Comparison of ENCODE assay signal across 12 cellular contexts in genomic region chr6:158041788-158042187, GRCh38.
A peak's percentile ranks its signal among the peaks of the same experiment; 100 is the strongest.
DNase-seq lines count a peak whose midpoint lies in the region; ATAC-seq, FAIRE-seq and TF ChIP-seq lines count a peak whose summit lies in the region.
"Had no signal": no experiment of that assay in that cellular context is flagged by ENCODE, and none has a peak within 500 bp of the region (broad histone marks: within the 10 kb centered on the region; RNA-seq: fewer than 3 reads in every experiment).

No MANE protein-coding gene starts in this region.

- POLR2A ChIA-PET in HEK293 (lab: Yijun Ruan, JAX), result interaction anchor here (1.0 to 4.2 kb wide), 5 partner anchors 11 to 719 kb away, joined by 3 to 33 read pairs (median 3); no protein-coding TSS in a partner anchor

- no peak for TF ChIP-seq CTCF in HEK293 (tag by site-specific recombination; IDR thresholded peaks at IDR 0.05)
- TF ChIP-seq CTCF in brain (conservative IDR thresholded peaks at IDR 0.05), result no peak
- no peak for TF ChIP-seq CTCF in kidney (IDR thresholded peaks at IDR 0.05; ENCODE audit: borderline replicate concordance, extremely low read depth, insufficient read depth)
- TF ChIP-seq CTCF in H9 (conservative IDR thresholded peaks at IDR 0.05), result no peak

- H3K27me3 ChIP-seq in subcutaneous abdominal adipose tissue (ENCODE audit: control insufficient read depth in 5 of 5, insufficient read depth in 4 of 5, low read length in 5 of 5), result peaks cover 0 to 22% (median 6%) of the 10 kb centered on the region in 5 donors
- H3K27me3 ChIP-seq in H9 (ENCODE audit: insufficient read depth, low read length), result no peaks in the 10 kb centered on the region

- peaks cover 62% of the 10 kb centered on the region for H3K4me1 Mint-ChIP-seq in brain
- peaks cover 16 to 20% of the 10 kb centered on the region in 2 experiments for H3K4me1 Mint-ChIP-seq in H9

- peaks cover 0 to 3% (median 0%) of the 10 kb centered on the region in 5 experiments for H3K9me3 Mint-ChIP-seq in brain
- no peaks in the 10 kb centered on the region for H3K9me3 Mint-ChIP-seq in H9
- H3K9me3 Mint-ChIP-seq: CD8-positive, alpha-beta T cell; naive thymus-derived CD8-positive, alpha-beta T cell had no signal

- H3K79me2 ChIP-seq in H9 (ENCODE audit: insufficient read depth, low read length), result no peaks in the 10 kb centered on the region

- CTCF ChIA-PET in HEK293 (lab: Yijun Ruan, JAX), result interaction anchor here (0.7 to 5.4 kb wide), 9 partner anchors 16 to 210 kb away, joined by 3 to 33 read pairs (median 4); no protein-coding TSS in a partner anchor

- H3K18ac ChIP-seq in H9 (ENCODE audit: insufficient read length, low read depth, low read length), result no peak overlapping the region

- no peaks in the 10 kb centered on the region for H3K36me3 Mint-ChIP-seq in brain
- peaks cover 0 to 31% (median 4%) of the 10 kb centered on the region in 3 experiments; a peak in 5 of 7 replicates for H3K36me3 Mint-ChIP-seq in H9 (ENCODE audit: insufficient read depth in 1 of 3, low read depth in 3 of 3)

- H3K27me3 Mint-ChIP-seq in brain (peaks cover 4% of the 10 kb centered on the region), H9 (ENCODE audit: low read depth) (no peaks in the 10 kb centered on the region)
- H3K27me3 Mint-ChIP-seq: naive thymus-derived CD8-positive, alpha-beta T cell had no signal

- H4K91ac ChIP-seq in H9 (ENCODE audit: insufficient read length, low read depth, low read length), result no peak overlapping the region

- H3K9ac ChIP-seq in kidney (ENCODE audit: low read length in 2 of 2) (no peak overlapping the region), subcutaneous abdominal adipose tissue (ENCODE audit: low read length in 5 of 5) (no peak overlapping the region), H9 (ENCODE audit: extremely low read depth, insufficient read length, low read length) (no peak overlapping the region)

- peak overlapping the region in 4 of 5 experiments; percentile 8 to 95 (median 58) for H3K27ac Mint-ChIP-seq in brain
- peak overlapping the region in 1 of 3 experiments; percentile 44; a peak in 1 of 7 replicates for H3K27ac Mint-ChIP-seq in H9
- H3K27ac Mint-ChIP-seq: CD8-positive, alpha-beta T cell had no signal

- no peak overlapping the region for H3K56ac ChIP-seq in H9 (ENCODE audit: insufficient read length, low read depth, low read length)

- no peak overlapping the region for H4K5ac ChIP-seq in H9 (ENCODE audit: insufficient read length, low read depth, low read length)

- H3K4me2 ChIP-seq in H9 (ENCODE audit: insufficient read depth, insufficient read length, low read length), result no peak overlapping the region

- no peak overlapping the region for H3K4ac ChIP-seq in H9 (ENCODE audit: low read depth, low read length)

- H3K23ac ChIP-seq in H9 (ENCODE audit: insufficient read length, low read depth, low read length), result no peak overlapping the region

- WGBS in H9 (ENCODE audit: extremely low coverage, insufficient read length, low lambda C conversion rate), result no CpG with 5 or more reads among the region's 12 CpGs

- intact Hi-C loops in kidney (cut with DNase I), result no loop called here

- no peak overlapping the region for H2AFZ ChIP-seq in H9 (ENCODE audit: low read length)

- no peak overlapping the region for H2AK5ac ChIP-seq in H9 (ENCODE audit: insufficient read length, low read length)

- no peak overlapping the region for H3K14ac ChIP-seq in H9 (ENCODE audit: insufficient read depth, low read length)

- H3K4me3 Mint-ChIP-seq in brain (no peak overlapping the region), H9 (no peak overlapping the region)
- H3K4me3 Mint-ChIP-seq: CD8-positive, alpha-beta T cell; naive thymus-derived CD8-positive, alpha-beta T cell had no signal

- no peaks in the 10 kb centered on the region for H3K23me2 ChIP-seq in H9 (ENCODE audit: insufficient read length, low read depth, low read length, poor library complexity, severe bottlenecking)

- no peak overlapping the region for H2BK120ac ChIP-seq in H9 (ENCODE audit: low read depth, low read length, poor library complexity, severe bottlenecking)

- H2BK15ac ChIP-seq in H9 (ENCODE audit: low read depth, low read length), result no peak overlapping the region

- no peak overlapping the region for H2BK12ac ChIP-seq in H9 (ENCODE audit: insufficient read length, low read depth, low read length)

- H3K9me3 ChIP-seq in HEK293 (ENCODE audit: control insufficient read depth, insufficient read depth, low read depth, low read length) (no peaks in the 10 kb centered on the region), kidney (ENCODE audit: control insufficient read depth in 1 of 2, low read length in 2 of 2) (no peaks in the 10 kb centered on the region), subcutaneous abdominal adipose tissue (ENCODE audit: control insufficient read depth in 5 of 5, low read length in 5 of 5) (no peaks in the 10 kb centered on the region), H9 (ENCODE audit: control insufficient read depth, low read depth, low read length) (no peaks in the 10 kb centered on the region)

- H3K4me1 ChIP-seq in HEK293 (ENCODE audit: control insufficient read depth, insufficient read depth, low read length) (peaks cover 36% of the 10 kb centered on the region), kidney (ENCODE audit: control insufficient read depth in 1 of 2, insufficient read depth in 1 of 2, low read depth in 1 of 2, low read length in 2 of 2) (peaks cover 0 to 14% of the 10 kb centered on the region in 2 donors), subcutaneous abdominal adipose tissue (ENCODE audit: control insufficient read depth in 5 of 5, insufficient read depth in 5 of 5, low read length in 5 of 5) (peaks cover 0 to 17% (median 15%) of the 10 kb centered on the region in 5 donors), H9 (ENCODE audit: insufficient read depth, low read length) (no peaks in the 10 kb centered on the region; the same call in 1 of the 2 replicates)

- DNase-seq in kidney (peak; percentile 34), islet precursor cell (no peak), H9 (no peak), MV-4-11 (lab: John Stamatoyannopoulos, UW) (no peak)
- DNase-seq: CD8-positive, alpha-beta T cell; NCI-H510A treated with DMSO at 0.1 percent for 48 hours; RPMI8226 had no signal

- H3T11ph ChIP-seq in H9 (ENCODE audit: low read length), result no peak overlapping the region

- H3K27ac ChIP-seq in HEK293 (ENCODE audit: extremely low read depth, low read depth, low read length), result peak overlapping the region; percentile 57; the same call in 1 of the 2 replicates
- H3K27ac ChIP-seq in kidney (ENCODE audit: low read depth in 2 of 2, low read length in 2 of 2), result no peak overlapping the region
- H3K27ac ChIP-seq in subcutaneous abdominal adipose tissue (ENCODE audit: low read depth, low read length), result peak overlapping the region; percentile 60
- no peak overlapping the region for H3K27ac ChIP-seq in H9 (ENCODE audit: insufficient read length, low read depth, low read length)

- H3K79me1 ChIP-seq in H9 (ENCODE audit: insufficient read depth, low read depth, low read length, poor library complexity, severe bottlenecking), result no peaks in the 10 kb centered on the region

- no peak overlapping the region for H3K4me3 ChIP-seq in HEK293 (ENCODE audit: low read depth, low read length)
- H3K4me3 ChIP-seq in kidney (ENCODE audit: low read length in 2 of 2), result no peak overlapping the region
- H3K4me3 ChIP-seq in subcutaneous abdominal adipose tissue (ENCODE audit: low read depth in 1 of 5, low read length in 5 of 5), result no peak overlapping the region

- FAIRE-seq in kidney (lab: Jason Lieb, UNC), result no peak

- H4K8ac ChIP-seq in H9 (replicated peaks; ENCODE audit: insufficient read length, low read depth, low read length), result no peak overlapping the region

- no peak overlapping the region for H2BK5ac ChIP-seq in H9 (ENCODE audit: insufficient read length, low read length)

- H3K36me3 ChIP-seq in HEK293 (ENCODE audit: control insufficient read depth in 2 of 2, insufficient read depth in 1 of 2, low read length in 2 of 2) (peaks cover 0 to 13% of the 10 kb centered on the region in 2 experiments; a peak in 1 of 3 replicates), kidney (ENCODE audit: control insufficient read depth in 1 of 2, insufficient read depth in 2 of 2, low read length in 2 of 2) (no peaks in the 10 kb centered on the region), subcutaneous abdominal adipose tissue (ENCODE audit: control insufficient read depth in 5 of 5, insufficient read depth in 5 of 5, low read length in 5 of 5) (peaks cover 0 to 4% (median 0%) of the 10 kb centered on the region in 5 donors)

- H4K20me1 ChIP-seq in H9 (ENCODE audit: control insufficient read depth, insufficient read depth, insufficient read length), result no peaks in the 10 kb centered on the region

- H2BK20ac ChIP-seq in H9 (ENCODE audit: low read depth, low read length, poor library complexity, severe bottlenecking), result no peak overlapping the region

- no peak for ATAC-seq in HG03521 (IDR thresholded peaks at IDR 0.05; ENCODE audit: unreplicated experiment)
- ATAC-seq: CD8-positive, alpha-beta T cell; naive thymus-derived CD8-positive, alpha-beta T cell had no signal

TF ChIP-seq in HEK293, 187 proteins besides CTCF, POLR2A, EP300 and RAD21:
- no peak for TF ChIP-seq BCL6B (tag by site-specific recombination; IDR thresholded peaks at IDR 0.05)
TF ChIP-seq in HEK293: peak in this region for 0.

Comparison
In these comparisons a context has a peak if more than half of its experiments do, and no peak if none do; other contexts are left out.
1. H3K27ac ChIP-seq: peak in HEK293 (single experiment) and subcutaneous abdominal adipose tissue (single experiment); none in kidney (0 of 2) and H9 (single experiment).